Comparison of ENCODE assay signal across 16 cellular contexts in the genomic region with DNA sequence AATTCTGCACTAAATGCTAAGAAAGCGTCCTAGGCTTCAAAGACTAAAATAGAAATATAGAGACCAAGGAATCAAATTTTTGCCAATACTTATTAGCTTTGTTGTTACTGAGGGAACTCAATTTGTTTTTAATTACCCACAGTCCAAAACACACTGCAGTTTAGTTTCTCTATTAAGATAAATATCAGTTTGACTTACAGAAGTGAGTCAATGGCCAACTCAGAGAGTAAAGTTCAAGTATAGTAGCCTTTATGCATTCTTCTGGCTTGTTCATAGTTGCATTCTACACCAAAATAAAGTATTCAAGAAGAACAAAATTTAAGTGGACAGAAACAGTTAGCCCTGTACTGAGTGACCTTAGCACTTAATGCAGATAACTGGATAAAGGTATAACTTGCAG. TPM values are rescaled to one million over a fixed set of nuclear protein-coding genes. Genes with fewer than 3 reads are reported as not detected.
A peak's percentile ranks its signal among the peaks of the same experiment; 100 is the strongest.
DNase-seq lines count a peak whose midpoint lies in the region; ATAC-seq and TF ChIP-seq lines count a peak whose summit lies in the region.
"Had no signal": no experiment of that assay in that cellular context is flagged by ENCODE, and none has a peak within 500 bp of the region (broad histone marks: within the 10 kb centered on the region; RNA-seq: fewer than 3 reads in every experiment).

No MANE protein-coding gene starts in this region.

- H3K9me1 ChIP-seq in IMR-90 (ENCODE audit: insufficient read depth, low read length) = no peaks in the 10 kb centered on the region

- no peak overlapping the region for H3K4ac ChIP-seq in IMR-90 (ENCODE audit: low read depth, low read length)

- dilution Hi-C loops in IMR-90 (cut with HindIII; ENCODE audit: low sequenced_read_pairs, unreplicated experiment) = no loop called here

- H3K9ac ChIP-seq in IMR-90 (ENCODE audit: low read depth, low read length) = no peak overlapping the region

- H3K27me3 ChIP-seq in ACC112 (ENCODE audit: insufficient read depth, low read length) = no peaks in the 10 kb centered on the region
- no peaks in the 10 kb centered on the region for H3K27me3 ChIP-seq in IMR-90 (ENCODE audit: control insufficient read depth, insufficient read depth, low read length)
- no peaks in the 10 kb centered on the region for H3K27me3 ChIP-seq in brain microvascular endothelial cell (replicated peaks)
- no peaks in the 10 kb centered on the region for H3K27me3 ChIP-seq in heart right ventricle
- H3K27me3 ChIP-seq in stomach = no peaks in the 10 kb centered on the region
- H3K27me3 ChIP-seq: tibial artery had no signal

- H3K36me3 ChIP-seq in ACC112 (ENCODE audit: insufficient read depth, low read length) = no peaks in the 10 kb centered on the region
- no peaks in the 10 kb centered on the region for H3K36me3 ChIP-seq in IMR-90 (ENCODE audit: control insufficient read depth, insufficient read depth, low read length)
- H3K36me3 ChIP-seq in brain microvascular endothelial cell (replicated peaks) = no peaks in the 10 kb centered on the region
- H3K36me3 ChIP-seq in heart right ventricle = no peaks in the 10 kb centered on the region
- H3K36me3 ChIP-seq in stomach = no peaks in the 10 kb centered on the region
- H3K36me3 ChIP-seq: tibial artery had no signal

- no TSS peak for BruUV-seq in IMR-90 (replicated peaks; lab: Mats Ljungman, UMichigan)

- H3K23ac ChIP-seq in IMR-90 (ENCODE audit: low read depth, low read length) = no peak overlapping the region

- H3K56ac ChIP-seq in IMR-90 (ENCODE audit: extremely low read depth, insufficient read depth, low read length) = no peak overlapping the region

- peak; percentile 96 for ATAC-seq in IMR-90 (ENCODE audit: low read depth)
- no peak for ATAC-seq in heart right ventricle
- ATAC-seq: activated CD8-positive, alpha-beta T cell treated with anti-CD3 and anti-CD28 coated beads, Interleukin-2, amount 10 ng/mL, durations not matched to agents 7 days and 5 days had no signal

- no peak overlapping the region for H2BK20ac ChIP-seq in IMR-90 (ENCODE audit: low read depth, low read length)

- H4K5ac ChIP-seq in IMR-90 (ENCODE audit: low read depth, low read length) = no peak overlapping the region

- H2AFZ ChIP-seq in ACC112 (ENCODE audit: low read length, unreplicated experiment) (peak overlapping the region; percentile 28), IMR-90 (replicated peaks; ENCODE audit: low read length, poor library complexity) (no peak overlapping the region)

- peak overlapping the region; percentile 85 for H2BK5ac ChIP-seq in IMR-90 (ENCODE audit: low read depth, low read length, poor library complexity, severe bottlenecking)

- peak overlapping the region; percentile 41; the same call in 1 of the 2 replicates for H3K4me2 ChIP-seq in IMR-90 (ENCODE audit: low read depth, low read length)

- no peak for TF ChIP-seq EP300 in stomach (IDR thresholded peaks at IDR 0.05)

- DNase-seq in IMR-90 = peak; percentile 82
- DNase-seq in brain microvascular endothelial cell = peak; percentile 14
- peak; percentile 54 for DNase-seq in hepatic stellate cell (ENCODE audit: low spot score)
- DNase-seq in heart right ventricle = no peak
- DNase-seq in NOMO-1 (lab: John Stamatoyannopoulos, UW; ENCODE audit: unreplicated experiment in 2 of 2) = no peak
- DNase-seq in NCI-H1105 (lab: John Stamatoyannopoulos, UW) = no peak
- no peak for DNase-seq in stomach
- DNase-seq: activated CD8-positive, alpha-beta T cell treated with anti-CD3 and anti-CD28 coated beads, Interleukin-2, amount 10 ng/mL, durations not matched to agents 7 days and 5 days; anterior cingulate cortex; foreskin melanocyte; NCI-H1105 treated with DMSO at 0.1 percent for 48 hours; NCI-H2227 treated with DMSO at 0.1 percent for 48 hours; nephron progenitor cell; tibial artery had no signal

- no peak for TF ChIP-seq POLR2A in IMR-90 (IDR thresholded peaks at IDR 0.05; ENCODE audit: low read depth, low read length)
- TF ChIP-seq POLR2A in stomach (IDR thresholded peaks at IDR 0.05) = no peak

- no peak overlapping the region for H2BK15ac ChIP-seq in IMR-90 (ENCODE audit: low read depth, low read length)

- POLR2A ChIA-PET in IMR-90 (lab: Charles Lee; ENCODE audit: unreplicated experiment) = interaction anchor here (0.6 kb wide), 1 partner anchor 245 kb away, joined by 9 read pairs; a partner anchor contains a TSS

- no peak overlapping the region for H3K18ac ChIP-seq in IMR-90 (ENCODE audit: low read depth, low read length)

- intact Hi-C loops in IMR-90 (cut with micrococcal nuclease) = no loop called here
- intact Hi-C loops in heart right ventricle (cut with DNase I) = loop anchor here in 1 of 10 donors (10.0 kb wide), 1 partner anchor 104 kb away; no protein-coding TSS in a partner anchor
- intact Hi-C loops in stomach (cut with DNase I; ENCODE audit: low total_unique reads) = no loop called here

- H4K20me1 ChIP-seq in IMR-90 (ENCODE audit: insufficient read depth, low read length) = no peaks in the 10 kb centered on the region

- CTCF ChIA-PET in IMR-90 (lab: Yijun Ruan, JAX) = no interaction called here

- H3K9me3 ChIP-seq in IMR-90 (ENCODE audit: control insufficient read depth, insufficient read depth, low read length) (no peaks in the 10 kb centered on the region; the same call in 1 of the 2 replicates), heart right ventricle (peaks cover 0 to 8% (median 0%) of the 10 kb centered on the region in 11 donors), stomach (peaks cover 0 to 5% (median 2%) of the 10 kb centered on the region in 4 donors)

- no peak overlapping the region for H4K8ac ChIP-seq in IMR-90 (ENCODE audit: low read depth in 2 of 2, low read length in 2 of 2)

- H3K27ac ChIP-seq in ACC112 (ENCODE audit: low read depth, low read length) (peak overlapping the region; percentile 41), IMR-90 (ENCODE audit: insufficient read depth, low read length) (no peak overlapping the region), brain microvascular endothelial cell (peak overlapping the region; percentile 15), heart right ventricle (no peak overlapping the region), stomach (no peak overlapping the region)
- H3K27ac ChIP-seq: tibial artery had no signal

- no peak overlapping the region for H2AK9ac ChIP-seq in IMR-90 (replicated peaks; ENCODE audit: low read depth, low read length, poor library complexity)

- H4K91ac ChIP-seq in IMR-90 (ENCODE audit: insufficient read depth, low read depth, low read length) = no peak overlapping the region

- TF ChIP-seq CTCF in IMR-90 (conservative IDR thresholded peaks at IDR 0.05; ENCODE audit: low read depth, low read length) (no peak), brain microvascular endothelial cell (IDR thresholded peaks at IDR 0.05; ENCODE audit: low read depth, low read length, missing control alignments) (no peak), heart right ventricle (IDR thresholded peaks at IDR 0.05) (no peak), stomach (IDR thresholded peaks at IDR 0.05) (no peak)

- in situ Hi-C loops in IMR-90 (cut with MboI; ENCODE audit: low sequenced_read_pairs) = no loop called here
- in situ Hi-C loops in brain microvascular endothelial cell (cut with HindIII; ENCODE audit: low pct_ligation_motif_present, low sequenced_read_pairs) = no loop called here

- no peak overlapping the region; the same call in 1 of the 2 replicates for H2BK120ac ChIP-seq in IMR-90 (ENCODE audit: low read depth, low read length)

- H3K4me1 ChIP-seq in ACC112 (ENCODE audit: control insufficient read depth, insufficient read depth, low read length, unreplicated experiment) = peaks cover 14% of the 10 kb centered on the region
- H3K4me1 ChIP-seq in IMR-90 (ENCODE audit: control insufficient read depth, insufficient read depth, low read length) = peaks cover 5% of the 10 kb centered on the region; the same call in 1 of the 2 replicates
- no peaks in the 10 kb centered on the region for H3K4me1 ChIP-seq in heart right ventricle
- H3K4me1 ChIP-seq in stomach = no peaks in the 10 kb centered on the region
- H3K4me1 ChIP-seq: tibial artery had no signal

- no peak for TF ChIP-seq RAD21 in IMR-90 (IDR thresholded peaks at IDR 0.05; ENCODE audit: low read length)

- H3K79me2 ChIP-seq in ACC112 (ENCODE audit: control insufficient read depth, insufficient read depth, low read length, unreplicated experiment) = no peaks in the 10 kb centered on the region

- no peak overlapping the region for H3K14ac ChIP-seq in IMR-90 (replicated peaks; ENCODE audit: low read depth, low read length)

- no peak overlapping the region for H2AK5ac ChIP-seq in IMR-90 (ENCODE audit: low read depth, low read length)

- H3K4me3 ChIP-seq in ACC112 (ENCODE audit: low read depth, low read length) (peak overlapping the region; percentile 9), IMR-90 (ENCODE audit: insufficient read depth, low read depth, low read length) (no peak overlapping the region), brain microvascular endothelial cell (ENCODE audit: low read depth, low read length) (no peak overlapping the region), heart right ventricle (no peak overlapping the region), stomach (no peak overlapping the region)
- H3K4me3 ChIP-seq: tibial artery had no signal

- WGBS in IMR-90 (ENCODE audit: extremely low coverage in 2 of 2, insufficient read length in 1 of 2), 2 experiments = no CpG with 5 or more reads among the region's 1 CpG
- WGBS in heart right ventricle, 2 donors = 96 to 100% methylated on average over 1 of the region's 1 CpG
- WGBS in stomach, 5 donors = 79 to 94% (median 89%) methylated on average over 1 of the region's 1 CpG

- H3K79me1 ChIP-seq in IMR-90 (ENCODE audit: low read depth in 1 of 2, low read length in 2 of 2) = no peaks in the 10 kb centered on the region

TF ChIP-seq in IMR-90, 13 proteins besides CTCF, POLR2A, EP300 and RAD21:
- peak; percentile 87 for TF ChIP-seq FOS (IDR thresholded peaks at IDR 0.05; ENCODE audit: low read depth, low read length)
- TF ChIP-seq RFX5 (IDR thresholded peaks at IDR 0.05; ENCODE audit: low read depth, low read length) = no peak

RNA-seq across cellular contexts. Expression of a gene that starts 9.5 kb away (rescaled TPM):
- 18.6 and 34.2 TPM in 2 replicates for total RNA-seq in IMR-90 (2012; rRNA removed)
- polyA plus RNA-seq in IMR-90 (2012; rRNA removed) = 10.6 and 13.8 TPM in 2 replicates
- 2.1 and 3.4 TPM in 2 replicates for polyA plus RNA-seq in IMR-90 (2012; cell fraction: cytosol; rRNA removed)
- 0.53 and 6.1 TPM in 2 replicates for polyA plus RNA-seq in IMR-90 (2012; cell fraction: nucleus; rRNA removed; ENCODE audit: low replicate concordance)
- 10 to 100 TPM; 27.1 to 43.0 (median 35.7) TPM for total RNA-seq in heart right ventricle
- polyA plus RNA-seq in heart right ventricle = 1 to 10 TPM; 6.7 to 7.2 TPM
- 10 to 100 TPM in 3 of 5 donors, 1 to 10 TPM in 2; 6.4 to 71.2 (median 22.5) TPM for total RNA-seq in stomach
- 10 to 100 TPM; 14.9 to 22.0 (median 16.2) TPM for polyA plus RNA-seq in stomach

RNA-seq across cellular contexts. Expression of a gene that starts 18.0 kb away (rescaled TPM):
- total RNA-seq in IMR-90 (2012; rRNA removed) (not detected in 2 replicates), heart right ventricle (100 to 1,000 TPM in 1 of 10 donors, 10 to 100 TPM in 5, 1 to 10 TPM in 4; 5.3 to 118 (median 25.1) TPM), stomach (100 to 1,000 TPM in 1 of 5 donors, 10 to 100 TPM in 3, 1 to 10 TPM in 1; 5.2 to 149 (median 26.8) TPM)
- polyA plus RNA-seq in IMR-90 (2012; rRNA removed) (not detected in 2 replicates), heart right ventricle (10 to 100 TPM; 18.2 to 23.1 TPM), stomach (10 to 100 TPM in 1 of 3 donors, 1 to 10 TPM in 2; 7.3 to 14.4 (median 8.6) TPM)
- not detected in 2 replicates for polyA plus RNA-seq in IMR-90 (2012; cell fraction: cytosol; rRNA removed)
- polyA plus RNA-seq in IMR-90 (2012; cell fraction: nucleus; rRNA removed; ENCODE audit: low replicate concordance) = 0.04 and 0.32 TPM in 2 replicates
- total RNA-seq: activated CD8-positive, alpha-beta T cell treated with anti-CD3 and anti-CD28 coated beads, Interleukin-2, amount 10 ng/mL, durations not matched to agents 7 days and 5 days; H4 had no signal

Comparison
In these comparisons a context has a peak if more than half of its experiments do, and no peak if none do; other contexts are left out.
1. H3K27ac ChIP-seq: peak in ACC112 (single experiment) and brain microvascular endothelial cell (single experiment); none in IMR-90 (single experiment), heart right ventricle (0 of 10) and stomach (0 of 5).
2. DNase-seq: peak in IMR-90 (single experiment), brain microvascular endothelial cell (single experiment) and hepatic stellate cell (single experiment); none in heart right ventricle (0 of 2), NOMO-1 (0 of 2), NCI-H1105 (single experiment) and stomach (single experiment).